In the genomic region with DNA sequence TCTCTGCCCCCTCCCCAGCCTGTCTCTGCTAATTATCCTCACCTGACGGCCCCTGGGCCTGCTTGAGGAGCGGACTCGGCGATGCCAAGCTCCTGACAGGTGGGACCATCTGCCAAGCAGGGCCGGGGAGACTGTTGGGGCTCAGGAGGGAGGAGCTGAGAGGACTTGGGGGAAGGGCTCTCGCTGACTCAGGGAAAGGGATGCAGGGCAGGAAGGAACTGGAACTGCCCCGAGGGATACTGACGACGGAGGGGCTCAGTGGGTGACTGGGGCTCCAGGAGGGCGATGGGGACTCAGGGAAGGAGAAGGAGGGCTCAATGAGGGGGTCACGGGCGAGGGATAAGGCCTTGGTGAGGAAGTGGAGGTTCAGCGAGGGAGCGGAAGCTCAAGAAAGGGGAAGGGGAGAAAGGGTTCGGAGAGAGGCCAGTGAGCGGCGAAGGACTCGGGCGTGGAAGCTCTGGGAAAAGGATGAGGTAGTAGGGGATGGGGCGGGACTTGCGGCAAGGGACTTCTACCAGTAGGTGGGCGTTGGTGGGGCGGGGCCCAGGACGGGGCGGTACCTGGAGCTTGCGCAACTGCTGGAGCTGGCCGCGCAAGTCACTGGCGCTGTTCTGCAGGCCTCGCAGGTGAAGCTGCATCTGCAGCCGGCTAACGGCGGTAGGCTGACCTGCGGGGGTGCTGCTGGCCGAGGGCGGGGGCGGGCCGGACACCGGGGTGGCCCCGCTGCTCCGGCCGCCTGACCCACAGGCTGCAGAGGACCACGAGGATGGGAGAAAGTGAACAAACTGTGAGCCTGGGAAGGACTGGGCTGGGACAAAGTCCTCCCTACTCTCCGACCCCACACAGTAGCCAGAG, we compare ENCODE assay signal across 8 cellular contexts. TPM values are rescaled to one million over a fixed set of nuclear protein-coding genes. Genes with fewer than 3 reads are reported as not detected.
DNase-seq lines count a peak whose midpoint lies in the region; ATAC-seq and TF ChIP-seq lines count a peak whose summit lies in the region.

No MANE protein-coding gene starts in this region.

- H3F3A ChIP-seq in PC-9 (ENCODE audit: insufficient read depth, low read depth) = peaks cover 59% of the 10 kb centered on the region

- H3K4me3 Mint-ChIP-seq in CD14-positive monocyte = peak overlapping the region; percentile 81 to 90
- peak overlapping the region; percentile 95 for H3K4me3 Mint-ChIP-seq in activated T-helper 1 cell treated with anti-CD3 and anti-CD28 coated beads, Interleukin-12 subunit alpha, Interleukin-12 subunit beta, Interleukin-2, Interleukin-4 antibody, amounts not matched to agents 30 ng/mL and 10 ng/mL and 1 ng/mL, durations not matched to agents 14 hours and 24 hours and 36 hours

- H4K20me1 ChIP-seq in KMS-11 (ENCODE audit: insufficient read depth) = no peaks in the 10 kb centered on the region
- H4K20me1 ChIP-seq in PC-9 (ENCODE audit: insufficient read depth) = peaks cover 12% of the 10 kb centered on the region
- H4K20me1 ChIP-seq in osteoblast (ENCODE audit: insufficient read depth, low read length) = peaks cover 10% of the 10 kb centered on the region

- H3K27me3 Mint-ChIP-seq in CD14-positive monocyte (ENCODE audit: low read depth in 3 of 3) = peaks cover 54 to 81% (median 56%) of the 10 kb centered on the region in 3 donors
- peaks cover 54% of the 10 kb centered on the region for H3K27me3 Mint-ChIP-seq in activated T-helper 1 cell treated with anti-CD3 and anti-CD28 coated beads, Interleukin-12 subunit alpha, Interleukin-12 subunit beta, Interleukin-2, Interleukin-4 antibody, amounts not matched to agents 30 ng/mL and 10 ng/mL and 1 ng/mL, durations not matched to agents 14 hours and 24 hours and 36 hours (ENCODE audit: insufficient read depth)

- H3K4me1 Mint-ChIP-seq in CD14-positive monocyte = peaks cover 46% of the 10 kb centered on the region
- H3K4me1 Mint-ChIP-seq in activated T-helper 1 cell treated with anti-CD3 and anti-CD28 coated beads, Interleukin-12 subunit alpha, Interleukin-12 subunit beta, Interleukin-2, Interleukin-4 antibody, amounts not matched to agents 30 ng/mL and 10 ng/mL and 1 ng/mL, durations not matched to agents 14 hours and 24 hours and 36 hours (ENCODE audit: low read depth) = peaks cover 27% of the 10 kb centered on the region

- H3K4me3 ChIP-seq in KMS-11 (IDR thresholded peaks at IDR 0.05; ENCODE audit: insufficient read depth, low read depth, low read length) = no peak overlapping the region
- peak overlapping the region; percentile 57 for H3K4me3 ChIP-seq in PC-9
- H3K4me3 ChIP-seq in osteoblast (ENCODE audit: insufficient read depth, low read length) = no peak overlapping the region
- no peak overlapping the region for H3K4me3 ChIP-seq in testis

- H2AFZ ChIP-seq in KMS-11 (ENCODE audit: low read depth) (peak overlapping the region; percentile 97), PC-9 (peak overlapping the region; percentile 70; the same call in 1 of the 2 replicates), osteoblast (ENCODE audit: low read length) (no peak overlapping the region)

- H3K9me3 Mint-ChIP-seq in CD14-positive monocyte = peaks cover 6 to 36% (median 18%) of the 10 kb centered on the region in 7 donors
- H3K9me3 Mint-ChIP-seq in activated T-helper 1 cell treated with anti-CD3 and anti-CD28 coated beads, Interleukin-12 subunit alpha, Interleukin-12 subunit beta, Interleukin-2, Interleukin-4 antibody, amounts not matched to agents 30 ng/mL and 10 ng/mL and 1 ng/mL, durations not matched to agents 14 hours and 24 hours and 36 hours = no peaks in the 10 kb centered on the region

- no peak overlapping the region for H3K9ac ChIP-seq in KMS-11

- no peaks in the 10 kb centered on the region for H3K9me2 ChIP-seq in PC-9 (ENCODE audit: insufficient read depth)

- H3K79me2 ChIP-seq in KMS-11 (ENCODE audit: insufficient read depth, low read depth) (no peaks in the 10 kb centered on the region), PC-9 (ENCODE audit: low read depth) (no peaks in the 10 kb centered on the region), osteoblast (ENCODE audit: insufficient read depth, low read length) (no peaks in the 10 kb centered on the region)

- peak; percentile 85 for DNase-seq in CD14-positive monocyte (ENCODE audit: low spot score)
- peak; percentile 91 to 94 for DNase-seq in PC-9
- DNase-seq in activated T-helper 1 cell treated with anti-CD3 and anti-CD28 coated beads, Interleukin-12 subunit alpha, Interleukin-12 subunit beta, Interleukin-2, Interleukin-4 antibody, amounts not matched to agents 30 ng/mL and 10 ng/mL and 1 ng/mL, durations not matched to agents 14 hours and 24 hours and 36 hours (ENCODE audit: low spot score) = peak; percentile 82
- peak; percentile 32 for DNase-seq in fibroblast of the conjunctiva (ENCODE audit: low read depth)
- DNase-seq in osteoblast (ENCODE audit: insufficient read length, low spot score, missing footprints) = peak; percentile 88
- peak; percentile 67 for DNase-seq in testis

- TF ChIP-seq CTCF in CD14-positive monocyte (IDR thresholded peaks at IDR 0.05) = peak; percentile 13
- 0 out of 2 replicates have a peak, but pooled peaks have one; percentile 15 for TF ChIP-seq CTCF in KMS-11 (conservative IDR thresholded peaks at IDR 0.05; ENCODE audit: low read depth, low read length)
- TF ChIP-seq CTCF in PC-9 (conservative IDR thresholded peaks at IDR 0.05) = no peak
- no peak for TF ChIP-seq CTCF in osteoblast (IDR thresholded peaks at IDR 0.05; ENCODE audit: extremely low read depth, low read depth, low read length)
- TF ChIP-seq CTCF in testis (IDR thresholded peaks at IDR 0.05) = no peak

- peaks cover 5 to 6% of the 10 kb centered on the region in 2 donors for H3K36me3 Mint-ChIP-seq in CD14-positive monocyte
- peaks cover 3% of the 10 kb centered on the region for H3K36me3 Mint-ChIP-seq in activated T-helper 1 cell treated with anti-CD3 and anti-CD28 coated beads, Interleukin-12 subunit alpha, Interleukin-12 subunit beta, Interleukin-2, Interleukin-4 antibody, amounts not matched to agents 30 ng/mL and 10 ng/mL and 1 ng/mL, durations not matched to agents 14 hours and 24 hours and 36 hours (ENCODE audit: low read depth)

- CTCF ChIA-PET in PC-9 (lab: Charles Lee) = interaction anchor here (0.6 to 2.7 kb wide), 7 partner anchors 22 to 266 kb away, joined by 3 to 27 read pairs (median 8); a partner anchor contains a TSS

- H3K27ac Mint-ChIP-seq in CD14-positive monocyte = peak overlapping the region; percentile 34 to 83 (median 73)
- H3K27ac Mint-ChIP-seq in activated T-helper 1 cell treated with anti-CD3 and anti-CD28 coated beads, Interleukin-12 subunit alpha, Interleukin-12 subunit beta, Interleukin-2, Interleukin-4 antibody, amounts not matched to agents 30 ng/mL and 10 ng/mL and 1 ng/mL, durations not matched to agents 14 hours and 24 hours and 36 hours = peak overlapping the region; percentile 69

- H3K27ac ChIP-seq in KMS-11 = no peak overlapping the region
- H3K27ac ChIP-seq in PC-9 = peak overlapping the region; percentile 79
- H3K27ac ChIP-seq in osteoblast (ENCODE audit: low read depth, low read length) = no peak overlapping the region
- H3K27ac ChIP-seq in testis = no peak overlapping the region

- H3K4me2 ChIP-seq in KMS-11 (peak overlapping the region; percentile 98), PC-9 (peak overlapping the region; percentile 91), osteoblast (ENCODE audit: insufficient read depth, low read length) (peak overlapping the region; percentile 68)

- H3K36me3 ChIP-seq in KMS-11 (ENCODE audit: insufficient read depth) (no peaks in the 10 kb centered on the region), PC-9 (ENCODE audit: low read depth) (no peaks in the 10 kb centered on the region), osteoblast (ENCODE audit: insufficient read depth, low read length) (no peaks in the 10 kb centered on the region), testis (ENCODE audit: low read depth, missing control alignments) (no peaks in the 10 kb centered on the region)

- peaks cover 14% of the 10 kb centered on the region for H3K4me1 ChIP-seq in KMS-11 (ENCODE audit: low read depth, poor library complexity, severe bottlenecking)
- peaks cover 52% of the 10 kb centered on the region for H3K4me1 ChIP-seq in PC-9 (replicated peaks; ENCODE audit: insufficient read depth)
- peaks cover 5% of the 10 kb centered on the region for H3K4me1 ChIP-seq in osteoblast (ENCODE audit: insufficient read depth, low read length)
- H3K4me1 ChIP-seq in testis = peaks cover 12% of the 10 kb centered on the region

- POLR2A ChIA-PET in PC-9 (lab: Charles Lee; ENCODE audit: unreplicated experiment) = interaction anchor here (0.6 to 0.7 kb wide), 4 partner anchors 104 to 631 kb away, joined by 3 to 13 read pairs (median 6); no protein-coding TSS in a partner anchor

- H3K9me3 ChIP-seq in PC-9 (ENCODE audit: insufficient read depth, low read depth) (no peaks in the 10 kb centered on the region), osteoblast (ENCODE audit: low read depth, low read length) (no peaks in the 10 kb centered on the region), testis (no peaks in the 10 kb centered on the region)

- WGBS in testis, 2 donors = 17 to 31% methylated on average over 30 to 36 of the region's 44 CpGs

- intact Hi-C loops in CD14-positive monocyte (cut with micrococcal nuclease) (loop anchor here (2.0 to 10.0 kb wide), 3 partner anchors 22 to 108 kb away; no protein-coding TSS in a partner anchor), PC-9 (cut with micrococcal nuclease; ENCODE audit: unreplicated experiment) (loop anchor here (2.0 to 5.0 kb wide), 2 partner anchors 14 to 38 kb away; no protein-coding TSS in a partner anchor), testis (cut with DNase I; ENCODE audit: low total_unique reads) (loop anchor here (10.0 kb wide), 1 partner anchor 106 kb away; no protein-coding TSS in a partner anchor)
- intact Hi-C loops in activated T-helper 1 cell treated with anti-CD3 and anti-CD28 coated beads, Interleukin-12 subunit alpha, Interleukin-12 subunit beta, Interleukin-2, Interleukin-4 antibody, amounts not matched to agents 30 ng/mL and 10 ng/mL and 1 ng/mL, durations not matched to agents 14 hours and 24 hours and 36 hours (cut with micrococcal nuclease) = loop anchor here (2.0 kb wide), 2 partner anchors 48 to 194 kb away; a partner anchor contains a TSS

- TF ChIP-seq POLR2A in testis (IDR thresholded peaks at IDR 0.05) = no peak

- TSS peak; percentile 72 for BruUV-seq in PC-9 (replicated peaks; lab: Mats Ljungman, UMichigan)

- peaks cover 30% of the 10 kb centered on the region for H3K27me3 ChIP-seq in KMS-11 (ENCODE audit: insufficient read depth, low read depth)
- H3K27me3 ChIP-seq in PC-9 (ENCODE audit: insufficient read depth, low read depth) = no peaks in the 10 kb centered on the region
- H3K27me3 ChIP-seq in osteoblast (ENCODE audit: insufficient read depth, low read length) = peaks cover 56% of the 10 kb centered on the region
- H3K27me3 ChIP-seq in testis = no peaks in the 10 kb centered on the region

- ATAC-seq in GM21360 (IDR thresholded peaks at IDR 0.05; ENCODE audit: unreplicated experiment) = peak; percentile 54

RNA-seq across cellular contexts. Expression of a gene that starts 46.5 kb away (rescaled TPM):
- polyA plus RNA-seq in CD14-positive monocyte (not detected), testis (ENCODE audit: insufficient read depth, low read depth, low replicate concordance) (3.2 TPM)
- total RNA-seq in PC-9 (2021) (16.7 and 23.7 TPM in 2 replicates), osteoblast (not detected in 2 replicates), testis (1 to 10 TPM; 6.2 to 8.9 TPM)
- 0.22 and 0.44 TPM in 2 replicates for total RNA-seq in activated T-helper 1 cell treated with anti-CD3 and anti-CD28 coated beads, Interleukin-12 subunit alpha, Interleukin-12 subunit beta, Interleukin-2, Interleukin-4 antibody, amounts not matched to agents 30 ng/mL and 10 ng/mL and 1 ng/mL, durations not matched to agents 14 hours and 24 hours and 36 hours

Comparison
In these comparisons a context has a peak if more than half of its experiments do, and no peak if none do; other contexts are left out.
1. DNase-seq: peak in every context shown above with its lines; median percentile 92 in PC-9; 88 in osteoblast; 85 in CD14-positive monocyte; 82 in activated T-helper 1 cell treated with anti-CD3 and anti-CD28 coated beads, Interleukin-12 subunit alpha, Interleukin-12 subunit beta, Interleukin-2, Interleukin-4 antibody, amounts not matched to agents 30 ng/mL and 10 ng/mL and 1 ng/mL, durations not matched to agents 14 hours and 24 hours and 36 hours; 67 in testis; 32 in fibroblast of the conjunctiva.
2. CTCF ChIP-seq: peak in CD14-positive monocyte (single experiment) and KMS-11 (single experiment); none in PC-9 (single experiment), osteoblast (single experiment) and testis (0 of 3).
3. Peak in every context shown above with its lines, with median percentiles within 50 percentile points of each other: H3K4me2 ChIP-seq.